In genomic region chr10:84140036-84140379, GRCh38 we compare ENCODE assay signal across 8 cellular contexts. TPM values are rescaled to one million over a fixed set of nuclear protein-coding genes. Genes with fewer than 3 reads are reported as not detected.
A peak's percentile ranks its signal among the peaks of the same experiment; 100 is the strongest.
DNase-seq lines count a peak whose midpoint lies in the region; ATAC-seq and TF ChIP-seq lines count a peak whose summit lies in the region.

No MANE protein-coding gene starts in this region.

- H3K9ac ChIP-seq in NT2/D1 (ENCODE audit: insufficient read length, low read depth), result peak overlapping the region; percentile 95

- H3K4me1 Mint-ChIP-seq in T-helper 2 cell treated with Interferon-gamma antibody and Interleukin-4, amounts not matched to agents 5 μg/mL and 100 μg/mL, for 36 hours (ENCODE audit: low read depth), result peaks cover 18% of the 10 kb centered on the region

- H3K27me3 Mint-ChIP-seq in T-helper 2 cell treated with Interferon-gamma antibody and Interleukin-4, amounts not matched to agents 5 μg/mL and 100 μg/mL, for 36 hours (ENCODE audit: low read depth), result peaks cover 1% of the 10 kb centered on the region

- H3K36me3 ChIP-seq in NT2/D1 (ENCODE audit: insufficient read depth, insufficient read length, low read length) (peaks cover 45% of the 10 kb centered on the region), urinary bladder (ENCODE audit: insufficient read depth) (peaks cover 3% of the 10 kb centered on the region)

- no peak for DNase-seq in T-helper 2 cell treated with Interferon-gamma antibody and Interleukin-4, amounts not matched to agents 5 μg/mL and 100 μg/mL, for 36 hours (ENCODE audit: low spot score)
- DNase-seq in T-helper 2 cell (no peak), NT2/D1 (ENCODE audit: low read depth, low spot score) (no peak), coronary artery (ENCODE audit: low spot score) (peak; percentile 73), lung microvascular endothelial cell (ENCODE audit: low read depth in 2 of 2) (peak; percentile 34 to 35)

- peak overlapping the region; percentile 98 for H3K27ac Mint-ChIP-seq in T-helper 2 cell treated with Interferon-gamma antibody and Interleukin-4, amounts not matched to agents 5 μg/mL and 100 μg/mL, for 36 hours

- H3K36me3 Mint-ChIP-seq in T-helper 2 cell treated with Interferon-gamma antibody and Interleukin-4, amounts not matched to agents 5 μg/mL and 100 μg/mL, for 36 hours (ENCODE audit: low read depth), result peaks cover 21% of the 10 kb centered on the region

- 5% methylated on average over 12 of the region's 12 CpGs for WGBS in urinary bladder

- peak overlapping the region; percentile 94 for H3K4me3 ChIP-seq in NT2/D1 (ENCODE audit: insufficient read length, low read depth)
- peak overlapping the region; percentile 99 for H3K4me3 ChIP-seq in coronary artery
- H3K4me3 ChIP-seq in urinary bladder (ENCODE audit: low read depth, low read length), result peak overlapping the region; percentile 68

- H3K4me3 Mint-ChIP-seq in T-helper 2 cell treated with Interferon-gamma antibody and Interleukin-4, amounts not matched to agents 5 μg/mL and 100 μg/mL, for 36 hours, result peak overlapping the region; percentile 94

- no peak for TF ChIP-seq CTCF in coronary artery (IDR thresholded peaks at IDR 0.05)

- no peaks in the 10 kb centered on the region for H3K9me3 Mint-ChIP-seq in T-helper 2 cell treated with Interferon-gamma antibody and Interleukin-4, amounts not matched to agents 5 μg/mL and 100 μg/mL, for 36 hours

- no peaks in the 10 kb centered on the region for H3K4me1 ChIP-seq in NT2/D1 (ENCODE audit: insufficient read depth, insufficient read length)
- H3K4me1 ChIP-seq in urinary bladder (ENCODE audit: insufficient read depth), result peaks cover 3% of the 10 kb centered on the region

- H3K27me3 ChIP-seq in NT2/D1 (ENCODE audit: insufficient read depth, insufficient read length), result no peaks in the 10 kb centered on the region

- H3K27ac ChIP-seq in coronary artery (peak overlapping the region; percentile 91 to 98), urinary bladder (ENCODE audit: low read depth) (no peak overlapping the region)

- no peaks in the 10 kb centered on the region for H3K9me3 ChIP-seq in NT2/D1 (ENCODE audit: insufficient read depth, low read length)

- ATAC-seq in HG03095 (IDR thresholded peaks at IDR 0.05; ENCODE audit: unreplicated experiment) (no peak), GM21576 (IDR thresholded peaks at IDR 0.05; ENCODE audit: unreplicated experiment) (no peak)

RNA-seq across cellular contexts. Expression of gene GHITM, which starts 0.7 kb away (rescaled TPM):
- total RNA-seq in lung microvascular endothelial cell (154 and 173 TPM in 2 replicates), urinary bladder (108 TPM)
- 172 TPM for polyA plus RNA-seq in urinary bladder

RNA-seq across cellular contexts. Expression of gene GPR15LG, which starts 33.6 kb away (rescaled TPM):
- total RNA-seq in lung microvascular endothelial cell, result not detected in 2 replicates
- 16.6 TPM for total RNA-seq in urinary bladder
- polyA plus RNA-seq in urinary bladder, result 18.6 TPM

RNA-seq across cellular contexts. Expression of gene CDHR1, which starts 54.3 kb away (rescaled TPM):
- total RNA-seq in lung microvascular endothelial cell (under 0.01 TPM in 2 replicates), urinary bladder (0.32 TPM)
- polyA plus RNA-seq in urinary bladder, result 0.08 TPM

Comparison
In these comparisons a context has a peak if more than half of its experiments do, and no peak if none do; other contexts are left out.
1. DNase-seq: peak in coronary artery (single experiment) and lung microvascular endothelial cell (2 of 2); none in T-helper 2 cell treated with Interferon-gamma antibody and Interleukin-4, amounts not matched to agents 5 μg/mL and 100 μg/mL, for 36 hours (single experiment), T-helper 2 cell (0 of 5) and NT2/D1 (single experiment).
2. RNA of gene GPR15LG, which starts 33.6 kb away (total RNA-seq): 16.6 TPM in urinary bladder (single experiment); not detected in lung microvascular endothelial cell; every median in the first group is over 10 times any median in the second.
3. Peak in every context shown above with its lines, with median percentiles within 50 percentile points of each other: H3K4me3 ChIP-seq.